ENCODE assay signal across 8 cellular contexts in the genomic region with DNA sequence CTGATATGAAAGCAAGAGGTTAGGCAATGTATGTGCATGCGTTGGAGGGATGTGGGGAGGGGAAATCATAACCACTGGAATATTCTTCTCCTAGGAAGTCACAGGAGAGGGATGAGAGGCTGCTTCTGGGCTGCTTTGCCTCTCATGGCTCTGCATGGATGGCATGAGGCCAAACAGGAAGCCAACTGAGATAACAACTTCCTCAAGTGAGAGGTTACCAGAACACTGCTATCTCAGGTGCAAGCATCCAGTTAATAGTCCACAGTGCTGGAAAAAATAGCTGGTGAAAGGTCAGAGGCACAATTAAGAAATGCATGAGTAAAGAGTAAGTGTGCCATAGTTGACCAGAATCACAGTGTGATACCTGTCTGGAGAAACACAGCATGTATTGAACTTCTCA.
A peak's percentile ranks its signal among the peaks of the same experiment; 100 is the strongest.
DNase-seq lines count a peak whose midpoint lies in the region; FAIRE-seq and TF ChIP-seq lines count a peak whose summit lies in the region.

No MANE protein-coding gene starts in this region.

- H3K4me3 Mint-ChIP-seq in activated naive CD4-positive, alpha-beta T cell treated with anti-CD3 and anti-CD28 coated beads, Interleukin-2, amount 10 ng/mL, durations not matched to agents 7 days and 5 days: no peak overlapping the region

- no peak for FAIRE-seq in GM19239 (lab: Jason Lieb, UNC)

- H3K27ac Mint-ChIP-seq in activated naive CD4-positive, alpha-beta T cell treated with anti-CD3 and anti-CD28 coated beads, Interleukin-2, amount 10 ng/mL, durations not matched to agents 7 days and 5 days: peak overlapping the region; percentile 69

- no peaks in the 10 kb centered on the region for H3K27me3 Mint-ChIP-seq in activated naive CD4-positive, alpha-beta T cell treated with anti-CD3 and anti-CD28 coated beads, Interleukin-2, amount 10 ng/mL, durations not matched to agents 7 days and 5 days

- peaks cover 27% of the 10 kb centered on the region for H3K4me1 Mint-ChIP-seq in activated naive CD4-positive, alpha-beta T cell treated with anti-CD3 and anti-CD28 coated beads, Interleukin-2, amount 10 ng/mL, durations not matched to agents 7 days and 5 days

- DNase-seq in activated naive CD4-positive, alpha-beta T cell treated with anti-CD3 and anti-CD28 coated beads, Interleukin-2, amount 10 ng/mL, durations not matched to agents 7 days and 5 days: no peak
- DNase-seq in activated naive CD4-positive, alpha-beta T cell treated with anti-CD3 and anti-CD28 coated beads, Interleukin-2, amount 50 U/mL, for 16 hours: no peak
- DNase-seq in activated effector memory CD4-positive, alpha-beta T cell treated with anti-CD3 and anti-CD28 coated beads, Interleukin-2, amount 50 U/mL, for 16 hours: peak; percentile 64
- DNase-seq in renal cortical epithelial cell (ENCODE audit: low read depth) (peak; percentile 47), 8988T (no peak), midbrain (lab: John Stamatoyannopoulos, UW) (no peak), GM19239 (ENCODE audit: insufficient read length, low spot score) (no peak)

- no peak for TF ChIP-seq RAD21 in Ishikawa (IDR thresholded peaks at IDR 0.05; ENCODE audit: low read depth)

- peaks cover 4% of the 10 kb centered on the region for H3K9me3 Mint-ChIP-seq in activated naive CD4-positive, alpha-beta T cell treated with anti-CD3 and anti-CD28 coated beads, Interleukin-2, amount 10 ng/mL, durations not matched to agents 7 days and 5 days

- CTCF ChIA-PET in activated naive CD4-positive, alpha-beta T cell treated with anti-CD3 and anti-CD28 coated beads, Interleukin-2, amount 10 ng/mL, durations not matched to agents 7 days and 5 days (lab: Charles Lee): interaction anchor here (1.0 kb wide), 1 partner anchor 35 kb away, joined by 3 read pairs; no protein-coding TSS in a partner anchor

- peaks cover 6% of the 10 kb centered on the region for H3K36me3 Mint-ChIP-seq in activated naive CD4-positive, alpha-beta T cell treated with anti-CD3 and anti-CD28 coated beads, Interleukin-2, amount 10 ng/mL, durations not matched to agents 7 days and 5 days

- no peak for TF ChIP-seq EP300 in Ishikawa (IDR thresholded peaks at IDR 0.05; ENCODE audit: borderline replicate concordance)

TF ChIP-seq in Ishikawa, 13 proteins besides CTCF, POLR2A, EP300 and RAD21:
- TF ChIP-seq ZBTB7A (IDR thresholded peaks at IDR 0.05; ENCODE audit: low read depth): no peak
- TF ChIP-seq NFIC (IDR thresholded peaks at IDR 0.05): peak; percentile 56

Comparison
In these comparisons a context has a peak if more than half of its experiments do, and no peak if none do; other contexts are left out.
1. DNase-seq: peak in activated effector memory CD4-positive, alpha-beta T cell treated with anti-CD3 and anti-CD28 coated beads, Interleukin-2, amount 50 U/mL, for 16 hours (single experiment) and renal cortical epithelial cell (single experiment); none in activated naive CD4-positive, alpha-beta T cell treated with anti-CD3 and anti-CD28 coated beads, Interleukin-2, amount 10 ng/mL, durations not matched to agents 7 days and 5 days (single experiment), activated naive CD4-positive, alpha-beta T cell treated with anti-CD3 and anti-CD28 coated beads, Interleukin-2, amount 50 U/mL, for 16 hours (single experiment), 8988T (single experiment), midbrain (single experiment) and GM19239 (single experiment).